ENCODE assay signal across 16 cellular contexts in genomic region chr14:74840603-74841030, GRCh38. TPM values are rescaled to one million over a fixed set of nuclear protein-coding genes. Genes with fewer than 3 reads are reported as not detected.
DNase-seq lines count a peak whose midpoint lies in the region; ATAC-seq and TF ChIP-seq lines count a peak whose summit lies in the region.
"Had no signal": no experiment of that assay in that cellular context is flagged by ENCODE, and none has a peak within 500 bp of the region (broad histone marks: within the 10 kb centered on the region; RNA-seq: fewer than 3 reads in every experiment).

No MANE protein-coding gene starts in this region.

- H3K9me3 Mint-ChIP-seq in activated CD4-positive, alpha-beta T cell treated with anti-CD3 and anti-CD28 coated beads, Interleukin-2, amount 10 ng/mL, durations not matched to agents 7 days and 5 days: no peaks in the 10 kb centered on the region
- H3K9me3 Mint-ChIP-seq in T-cell (no peaks in the 10 kb centered on the region), endodermal cell (no peaks in the 10 kb centered on the region)
- no peaks in the 10 kb centered on the region for H3K9me3 Mint-ChIP-seq in stimulated activated effector memory CD8-positive, alpha-beta T cell treated with anti-CD3 and anti-CD28 coated beads, Interleukin-12 subunit alpha, Interleukin-12 subunit beta, amount 100 ng/mL, for 72 hours

- 88 to 93% methylated on average over 5 of the region's 5 CpGs for WGBS in endodermal cell (ENCODE audit: insufficient coverage in 1 of 2, insufficient read length in 1 of 2), 2 experiments

- H3K27me3 Mint-ChIP-seq in activated CD4-positive, alpha-beta T cell treated with anti-CD3 and anti-CD28 coated beads, Interleukin-2, amount 10 ng/mL, durations not matched to agents 7 days and 5 days: no peaks in the 10 kb centered on the region
- H3K27me3 Mint-ChIP-seq in T-cell (no peaks in the 10 kb centered on the region), endodermal cell (ENCODE audit: insufficient read depth) (no peaks in the 10 kb centered on the region)

- no peak for DNase-seq in activated CD4-positive, alpha-beta T cell treated with anti-CD3 and anti-CD28 coated beads, Interleukin-2, amount 10 ng/mL, durations not matched to agents 7 days and 5 days
- DNase-seq in activated CD4-positive, alpha-beta T cell treated with anti-CD3 and anti-CD28 coated beads for 4 hours: no peak
- DNase-seq in T-cell: no peak
- DNase-seq in stimulated activated effector memory CD8-positive, alpha-beta T cell treated with anti-CD3 and anti-CD28 coated beads, Interleukin-12 subunit alpha, Interleukin-12 subunit beta, amount 100 ng/mL, for 72 hours (ENCODE audit: low spot score in 2 of 2): peak in 1 of 2 donors; percentile 55
- DNase-seq in endodermal cell: no peak
- no peak for DNase-seq in HuH-7 (ENCODE audit: low spot score)
- DNase-seq: NCI-H524 treated with DMSO at 0.1 percent for 48 hours; stimulated activated CD4-positive, alpha-beta T cell treated with anti-CD3 and anti-CD28 coated beads, Interleukin-2, amount 100 ng/mL, for 24 hours had no signal

- peaks cover 67% of the 10 kb centered on the region for H3K4me1 Mint-ChIP-seq in activated CD4-positive, alpha-beta T cell treated with anti-CD3 and anti-CD28 coated beads, Interleukin-2, amount 10 ng/mL, durations not matched to agents 7 days and 5 days
- H3K4me1 Mint-ChIP-seq in T-cell (peaks cover 69 to 76% (median 72%) of the 10 kb centered on the region in 3 donors), endodermal cell (no peaks in the 10 kb centered on the region)
- peaks cover 55% of the 10 kb centered on the region for H3K4me1 Mint-ChIP-seq in stimulated activated effector memory CD8-positive, alpha-beta T cell treated with anti-CD3 and anti-CD28 coated beads, Interleukin-12 subunit alpha, Interleukin-12 subunit beta, amount 100 ng/mL, for 72 hours

- no peak overlapping the region for H3K4me3 ChIP-seq in endodermal cell (ENCODE audit: low read length)
- H3K4me3 ChIP-seq: A549, suprapubic skin had no signal

- H3K27ac Mint-ChIP-seq in activated CD4-positive, alpha-beta T cell treated with anti-CD3 and anti-CD28 coated beads, Interleukin-2, amount 10 ng/mL, durations not matched to agents 7 days and 5 days: peak overlapping the region; percentile 91
- H3K27ac Mint-ChIP-seq in T-cell: peak overlapping the region; percentile 88 to 94
- H3K27ac Mint-ChIP-seq in stimulated activated effector memory CD8-positive, alpha-beta T cell treated with anti-CD3 and anti-CD28 coated beads, Interleukin-12 subunit alpha, Interleukin-12 subunit beta, amount 100 ng/mL, for 72 hours: peak overlapping the region; percentile 55
- H3K27ac Mint-ChIP-seq in endodermal cell: no peak overlapping the region

- H3K4me3 Mint-ChIP-seq in activated CD4-positive, alpha-beta T cell treated with anti-CD3 and anti-CD28 coated beads, Interleukin-2, amount 10 ng/mL, durations not matched to agents 7 days and 5 days: no peak overlapping the region
- H3K4me3 Mint-ChIP-seq in T-cell (peak overlapping the region in 1 of 3 donors; percentile 21), endodermal cell (no peak overlapping the region)
- H3K4me3 Mint-ChIP-seq in stimulated activated effector memory CD8-positive, alpha-beta T cell treated with anti-CD3 and anti-CD28 coated beads, Interleukin-12 subunit alpha, Interleukin-12 subunit beta, amount 100 ng/mL, for 72 hours: peak overlapping the region; percentile 30

- no peak for TF ChIP-seq CTCF in endodermal cell (conservative IDR thresholded peaks at IDR 0.05)

- no peak overlapping the region for H3K9ac ChIP-seq in endodermal cell (ENCODE audit: extremely low read depth, low read length, poor library complexity, severe bottlenecking)

- no peaks in the 10 kb centered on the region for H3K4me1 ChIP-seq in endodermal cell (ENCODE audit: control insufficient read depth, insufficient read depth, low read length)
- H3K4me1 ChIP-seq: A549 had no signal

- H3K36me3 ChIP-seq in endodermal cell (ENCODE audit: control insufficient read depth, insufficient read depth, low read length): peaks cover 45% of the 10 kb centered on the region

- no peaks in the 10 kb centered on the region for H3K9me3 ChIP-seq in endodermal cell (ENCODE audit: control insufficient read depth, low read length)
- H3K9me3 ChIP-seq: A549, suprapubic skin had no signal

- H3K27me3 ChIP-seq in endodermal cell (ENCODE audit: control insufficient read depth, insufficient read depth, low read length, poor library complexity, severe bottlenecking): no peaks in the 10 kb centered on the region
- H3K27me3 ChIP-seq: suprapubic skin had no signal

- CTCF ChIA-PET in activated CD4-positive, alpha-beta T cell treated with anti-CD3 and anti-CD28 coated beads, Interleukin-2, amount 10 ng/mL, durations not matched to agents 7 days and 5 days (lab: Charles Lee): no interaction called here
- CTCF ChIA-PET in T-cell (lab: Charles Lee): no interaction called here

- ATAC-seq in HG02610 (IDR thresholded peaks at IDR 0.05; ENCODE audit: unreplicated experiment): peak; percentile 28
- no peak for ATAC-seq in T-cell (replicated peaks in 1 of 4)
- peak; percentile 86 for ATAC-seq in stimulated activated effector memory CD8-positive, alpha-beta T cell treated with anti-CD3 and anti-CD28 coated beads, Interleukin-12 subunit alpha, Interleukin-12 subunit beta, amount 100 ng/mL, for 72 hours
- ATAC-seq in GM21786 (IDR thresholded peaks at IDR 0.05; ENCODE audit: unreplicated experiment): no peak
- ATAC-seq: A549 had no signal

- no peak overlapping the region for H3K27ac ChIP-seq in endodermal cell (ENCODE audit: low read depth, low read length)
- H3K27ac ChIP-seq: A549, suprapubic skin had no signal

- H3K36me3 Mint-ChIP-seq in activated CD4-positive, alpha-beta T cell treated with anti-CD3 and anti-CD28 coated beads, Interleukin-2, amount 10 ng/mL, durations not matched to agents 7 days and 5 days (ENCODE audit: low read depth): peaks cover 37% of the 10 kb centered on the region
- H3K36me3 Mint-ChIP-seq in T-cell (peaks cover 19% of the 10 kb centered on the region), endodermal cell (ENCODE audit: low read depth) (peaks cover 20% of the 10 kb centered on the region)
- peaks cover 13% of the 10 kb centered on the region for H3K36me3 Mint-ChIP-seq in stimulated activated effector memory CD8-positive, alpha-beta T cell treated with anti-CD3 and anti-CD28 coated beads, Interleukin-12 subunit alpha, Interleukin-12 subunit beta, amount 100 ng/mL, for 72 hours

- POLR2A ChIA-PET in activated CD4-positive, alpha-beta T cell treated with anti-CD3 and anti-CD28 coated beads, Interleukin-2, amount 10 ng/mL, durations not matched to agents 7 days and 5 days (lab: Charles Lee): no interaction called here
- POLR2A ChIA-PET in T-cell (lab: Charles Lee): no interaction called here

RNA-seq across cellular contexts. Expression of gene PROX2, which starts 35.3 kb away (rescaled TPM):
- total RNA-seq in activated CD4-positive, alpha-beta T cell treated with anti-CD3 and anti-CD28 coated beads, Interleukin-2, amount 10 ng/mL, durations not matched to agents 7 days and 5 days: not detected
- total RNA-seq in T-cell (under 1 TPM in 2 of 5 donors, not detected in 3; 0.10 to 0.12 TPM), endodermal cell (not detected)
- not detected for polyA plus RNA-seq in endodermal cell (2013, experiment 1 of 2)
- polyA plus RNA-seq in endodermal cell (2013, experiment 2 of 2): not detected
- total RNA-seq: fibroblast of villous mesenchyme, MCF 10A, osteocyte, SK-MEL-5 had no signal
- polyA plus RNA-seq: A549 had no signal

RNA-seq across cellular contexts. Expression of gene DLST, which starts 41.1 kb away (rescaled TPM):
- total RNA-seq in activated CD4-positive, alpha-beta T cell treated with anti-CD3 and anti-CD28 coated beads, Interleukin-2, amount 10 ng/mL, durations not matched to agents 7 days and 5 days: 100 to 1,000 TPM in 1 of 2 experiments, 10 to 100 TPM in 1; 92.6 to 106 TPM
- total RNA-seq in T-cell: 100 to 1,000 TPM in 3 of 5 donors, 10 to 100 TPM in 2; 88.3 to 128 (median 102) TPM
- 100 to 1,000 TPM; 119 to 126 TPM for total RNA-seq in endodermal cell
- polyA plus RNA-seq in endodermal cell (2013, experiment 1 of 2): 84.7 TPM
- polyA plus RNA-seq in endodermal cell (2013, experiment 2 of 2): 76.8 TPM

Comparison
In these comparisons a context has a peak if more than half of its experiments do, and no peak if none do; other contexts are left out.
1. ATAC-seq: peak in HG02610 (single experiment) and stimulated activated effector memory CD8-positive, alpha-beta T cell treated with anti-CD3 and anti-CD28 coated beads, Interleukin-12 subunit alpha, Interleukin-12 subunit beta, amount 100 ng/mL, for 72 hours (single experiment); none in T-cell (0 of 4) and GM21786 (single experiment).